Comparison of ENCODE assay signal across 8 cellular contexts in the genomic region with DNA sequence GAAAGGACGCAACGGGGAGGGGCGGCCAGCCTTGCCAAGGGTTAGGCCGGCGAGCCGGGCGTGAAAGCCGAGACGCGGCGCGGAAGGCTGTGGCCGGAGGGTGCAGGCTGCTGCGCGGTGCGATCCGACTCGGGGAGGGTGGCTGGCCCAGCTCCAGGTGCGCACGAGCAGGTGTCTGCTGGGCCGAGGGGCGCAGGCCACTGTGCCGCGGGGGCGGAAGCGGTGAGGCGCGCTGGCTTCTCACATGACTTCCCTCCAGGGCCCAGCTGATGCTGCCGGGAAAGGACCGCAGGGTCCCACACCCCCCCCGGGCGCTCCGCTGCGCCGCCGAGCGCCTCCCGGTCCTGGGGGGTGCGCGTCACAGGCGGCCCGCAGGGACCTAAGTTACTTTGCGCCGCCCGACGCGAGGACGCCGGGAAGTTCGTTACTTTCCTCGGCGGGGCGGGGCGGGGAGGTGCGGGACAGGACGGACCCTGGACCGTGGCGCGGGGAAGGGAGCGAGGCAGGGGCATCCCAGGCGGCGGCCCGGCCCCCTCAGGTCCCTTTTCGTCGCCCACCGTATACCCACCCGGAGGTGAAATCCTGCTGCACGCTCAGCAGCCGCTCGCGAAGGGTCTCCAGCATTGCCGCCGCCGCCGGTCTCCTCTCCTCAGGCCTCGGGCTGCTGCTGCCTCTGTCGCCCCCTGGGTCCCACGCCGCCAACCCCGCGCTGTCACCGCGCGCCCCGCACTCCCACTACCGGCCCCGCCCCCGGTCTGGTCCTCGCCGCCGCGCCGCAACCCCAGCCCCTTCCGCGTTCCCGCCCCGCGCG. TPM values are rescaled to one million over a fixed set of nuclear protein-coding genes. Genes with fewer than 3 reads are reported as not detected.
DNase-seq lines count a peak whose midpoint lies in the region; ATAC-seq and TF ChIP-seq lines count a peak whose summit lies in the region.

A gene with protein sequence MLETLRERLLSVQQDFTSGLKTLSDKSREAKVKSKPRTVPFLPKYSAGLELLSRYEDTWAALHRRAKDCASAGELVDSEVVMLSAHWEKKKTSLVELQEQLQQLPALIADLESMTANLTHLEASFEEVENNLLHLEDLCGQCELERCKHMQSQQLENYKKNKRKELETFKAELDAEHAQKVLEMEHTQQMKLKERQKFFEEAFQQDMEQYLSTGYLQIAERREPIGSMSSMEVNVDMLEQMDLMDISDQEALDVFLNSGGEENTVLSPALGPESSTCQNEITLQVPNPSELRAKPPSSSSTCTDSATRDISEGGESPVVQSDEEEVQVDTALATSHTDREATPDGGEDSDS (minus strand): TSS at position 783 of the 811 bp plus-strand sequence. CDS start 159 bp downstream, at position 624.

- peaks cover 33 to 41% of the 10 kb centered on the region in 2 donors for H3K4me1 Mint-ChIP-seq in natural killer cell

- peak within 1 kb of the TSS; percentile 58 to 61 for H3K27ac Mint-ChIP-seq in natural killer cell

- peak within 1 kb of the TSS; percentile 84 for H3K4me3 Mint-ChIP-seq in natural killer cell

- no peaks in the 10 kb centered on the region for H3K36me3 Mint-ChIP-seq in natural killer cell

- DNase-seq in COR-L47 (lab: John Stamatoyannopoulos, UW) (peak; percentile 80), fibroblast of gingiva (ENCODE audit: low read depth) (peak; percentile 14), natural killer cell (peak; percentile 85)
- DNase-seq in activated T-cell treated with anti-CD3 and anti-CD28 coated beads, Interleukin-2, amount 50 U/mL, for 48 hours: peak; percentile 87 to 91
- DNase-seq in stimulated activated naive CD4-positive, alpha-beta T cell (lab: John Stamatoyannopoulos, UW): peak; percentile 72 to 81 (median 76)

- no peak for TF ChIP-seq CTCF in natural killer cell (IDR thresholded peaks at IDR 0.05)

- H3K27me3 Mint-ChIP-seq in natural killer cell (ENCODE audit: low read depth in 2 of 2): no peaks in the 10 kb centered on the region

- no peaks in the 10 kb centered on the region for H3K9me3 Mint-ChIP-seq in natural killer cell

- intact Hi-C loops in natural killer cell (cut with micrococcal nuclease): no loop called here

- ATAC-seq in GM19438 (IDR thresholded peaks at IDR 0.05; ENCODE audit: low read depth, unreplicated experiment) (peak; percentile 66), HG03558 (IDR thresholded peaks at IDR 0.05; ENCODE audit: extremely low read depth, unreplicated experiment) (peak; percentile 41), natural killer cell (peak; percentile 78 to 87 (median 84))

TF ChIP-seq in PFSK-1, 5 proteins besides CTCF, POLR2A, EP300 and RAD21:
- TF ChIP-seq POLR2AphosphoS5 (IDR thresholded peaks at IDR 0.05; ENCODE audit: low read depth, low read length) (peak; percentile 47; the same call in 1 of the 2 replicates), TAF1 (IDR thresholded peaks at IDR 0.05; ENCODE audit: borderline replicate concordance, insufficient read depth, low read length) (no peak), FOXP2 (optimal IDR thresholded peaks at IDR 0.05; ENCODE audit: borderline replicate concordance, extremely low read depth, extremely low read length, insufficient read depth) (peak; percentile 51)

RNA-seq across cellular contexts. Expression of the gene that starts here (rescaled TPM):
- polyA plus RNA-seq in PFSK-1 (2012; ENCODE audit: insufficient read length, low read depth): 50.7 TPM
- 10 to 100 TPM; 31.6 to 42.2 (median 38.4) TPM for total RNA-seq in natural killer cell

Comparison
In these comparisons a context has a peak if more than half of its experiments do, and no peak if none do; other contexts are left out.
1. Peak in every context shown above with its lines: DNase-seq and ATAC-seq.
2. DNase-seq: peak in every context shown above with its lines; median percentile 89 in activated T-cell treated with anti-CD3 and anti-CD28 coated beads, Interleukin-2, amount 50 U/mL, for 48 hours; 85 in natural killer cell; 80 in COR-L47; 76 in stimulated activated naive CD4-positive, alpha-beta T cell; 14 in fibroblast of gingiva.